24 cellular contexts compared by ENCODE assay signal in genomic region chr11:32729976-32730375, GRCh38.
"Had no signal": no experiment of that assay in that cellular context is flagged by ENCODE, and none has a peak within 500 bp of the region (broad histone marks: within the 10 kb centered on the region; RNA-seq: fewer than 3 reads in every experiment).

No MANE protein-coding gene starts in this region.

- FAIRE-seq: endometrium, frontal cortex, keratinocyte had no signal

- H3K27ac Mint-ChIP-seq: effector memory CD8-positive, alpha-beta T cell; memory B cell; natural killer cell; stimulated activated memory B cell treated with anti-CD40 and anti-IgM and Interleukin-4, amounts not matched to agents 10 μg/mL and 1 μg/mL and 100 μg/mL, for 72 hours; stimulated activated naive CD8-positive, alpha-beta T cell treated with anti-CD3 and anti-CD28 coated beads, Interleukin-15, Interleukin-2, amounts not matched to agents 100 ng/mL and 50 ng/mL, for 24 hours had no signal

- H3K36me3 ChIP-seq: ovary, sigmoid colon, thoracic aorta, tibial nerve, upper lobe of left lung, uterus had no signal

- H3K27me3 ChIP-seq: ovary, sigmoid colon, tibial nerve, upper lobe of left lung, uterus had no signal

- H3K4me1 ChIP-seq: psoas muscle, sigmoid colon, tibial nerve, upper lobe of left lung, uterus had no signal

- H3K4me3 ChIP-seq: lung, ovary, psoas muscle, sigmoid colon, thoracic aorta, tibial nerve, upper lobe of left lung, uterus had no signal

- DNase-seq: cortex of kidney; effector memory CD8-positive, alpha-beta T cell; erythroblast; head of caudate nucleus; natural killer cell; occipital lobe; ovary; posterior cingulate gyrus; psoas muscle; right cardiac atrium; sigmoid colon; stimulated activated CD4-positive, alpha-beta T cell treated with anti-CD3 and anti-CD28 coated beads, Interleukin-2, amount 100 ng/mL, for 24 hours; stimulated activated CD4-positive, alpha-beta T cell treated with anti-CD3 and anti-CD28 coated beads, Interleukin-4, amount 100 ng/mL, for 24 hours; uterus had no signal

- H3K4me1 Mint-ChIP-seq: memory B cell; natural killer cell; stimulated activated memory B cell treated with anti-CD40 and anti-IgM and Interleukin-4, amounts not matched to agents 10 μg/mL and 1 μg/mL and 100 μg/mL, for 72 hours had no signal

- H3K9me3 ChIP-seq: psoas muscle, sigmoid colon, upper lobe of left lung, uterus had no signal

- H3K36me3 Mint-ChIP-seq: natural killer cell; stimulated activated memory B cell treated with anti-CD40 and anti-IgM and Interleukin-4, amounts not matched to agents 10 μg/mL and 1 μg/mL and 100 μg/mL, for 72 hours had no signal

- H3K27ac ChIP-seq: ovary, psoas muscle, sigmoid colon, thoracic aorta, tibial nerve, upper lobe of left lung, uterus had no signal

- H3K4me3 Mint-ChIP-seq: effector memory CD8-positive, alpha-beta T cell; memory B cell; natural killer cell; stimulated activated memory B cell treated with anti-CD40 and anti-IgM and Interleukin-4, amounts not matched to agents 10 μg/mL and 1 μg/mL and 100 μg/mL, for 72 hours; stimulated activated naive CD8-positive, alpha-beta T cell treated with anti-CD3 and anti-CD28 coated beads, Interleukin-15, Interleukin-2, amounts not matched to agents 100 ng/mL and 50 ng/mL, for 24 hours had no signal

- H3K27me3 Mint-ChIP-seq: stimulated activated memory B cell treated with anti-CD40 and anti-IgM and Interleukin-4, amounts not matched to agents 10 μg/mL and 1 μg/mL and 100 μg/mL, for 72 hours had no signal
